Comparison of ENCODE assay signal across 18 cellular contexts in the genomic region with DNA sequence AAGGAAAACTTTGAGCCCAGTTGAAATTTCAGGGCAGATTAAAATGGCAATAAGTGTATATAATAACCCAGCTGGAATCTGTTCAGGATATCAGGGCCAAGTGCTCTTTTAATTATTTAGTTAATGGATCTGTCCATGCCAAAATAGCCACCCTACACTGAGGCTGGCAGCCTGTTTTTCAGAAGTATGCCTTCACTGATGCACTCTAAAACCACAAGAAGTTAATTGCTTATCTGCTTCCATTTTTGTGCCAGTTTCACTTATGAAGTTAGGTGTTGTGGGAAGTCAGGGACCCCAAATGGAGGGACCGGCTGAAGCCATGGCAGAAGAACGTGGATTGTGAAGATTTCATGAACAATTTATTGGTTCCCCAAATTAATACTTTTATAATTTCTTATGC.
DNase-seq lines count a peak whose midpoint lies in the region; ATAC-seq and TF ChIP-seq lines count a peak whose summit lies in the region.
"Had no signal": no experiment of that assay in that cellular context is flagged by ENCODE, and none has a peak within 500 bp of the region (broad histone marks: within the 10 kb centered on the region; RNA-seq: fewer than 3 reads in every experiment).

No MANE protein-coding gene starts in this region.

- TF ChIP-seq CTCF in CD14-positive monocyte (IDR thresholded peaks at IDR 0.05), result no peak

- H3K27ac Mint-ChIP-seq in CD14-positive monocyte, result no peak overlapping the region
- H3K27ac Mint-ChIP-seq: HFFc6 had no signal

- no peaks in the 10 kb centered on the region for H3K36me3 Mint-ChIP-seq in CD14-positive monocyte

- peaks cover 1 to 13% (median 7%) of the 10 kb centered on the region in 7 donors for H3K9me3 Mint-ChIP-seq in CD14-positive monocyte

- peak; percentile 78 for ATAC-seq in GM18511 (IDR thresholded peaks at IDR 0.05; ENCODE audit: unreplicated experiment)
- ATAC-seq in GM21423 (IDR thresholded peaks at IDR 0.05; ENCODE audit: unreplicated experiment), result peak; percentile 62
- ATAC-seq in HG03432 (IDR thresholded peaks at IDR 0.05; ENCODE audit: unreplicated experiment), result peak; percentile 45
- no peak for ATAC-seq in HG03045 (IDR thresholded peaks at IDR 0.05; ENCODE audit: unreplicated experiment)
- ATAC-seq: A549, HepG2 had no signal

- peaks cover 0 to 2% (median 0%) of the 10 kb centered on the region in 3 donors for H3K27me3 Mint-ChIP-seq in CD14-positive monocyte (ENCODE audit: low read depth in 3 of 3)

- DNase-seq in DMS79 (lab: John Stamatoyannopoulos, UW) (peak; percentile 50), NCI-H187 (lab: John Stamatoyannopoulos, UW) (no peak), hepatic stellate cell (ENCODE audit: low spot score) (no peak), CD14-positive monocyte (ENCODE audit: low spot score) (no peak)
- DNase-seq: C1 segment of cervical spinal cord, DMS 273 treated with DMSO at 0.1 percent for 48 hours, HFFc6, KG1, NCI-H1048, NCI-H1694 treated with DMSO at 0.1 percent for 48 hours, NCI-H69, PC-9 had no signal

- intact Hi-C loops in CD14-positive monocyte (cut with micrococcal nuclease), result no loop called here

- H3K4me3 Mint-ChIP-seq in CD14-positive monocyte, result no peak overlapping the region
- H3K4me3 Mint-ChIP-seq: HFFc6 had no signal

- H3K4me1 Mint-ChIP-seq in CD14-positive monocyte, result no peaks in the 10 kb centered on the region
